Comparison of ENCODE assay signal across 8 cellular contexts in genomic region chr3:30625541-30626438, GRCh38. TPM values are rescaled to one million over a fixed set of nuclear protein-coding genes. Genes with fewer than 3 reads are reported as not detected.
A peak's percentile ranks its signal among the peaks of the same experiment; 100 is the strongest.
DNase-seq lines count a peak whose midpoint lies in the region; ATAC-seq and TF ChIP-seq lines count a peak whose summit lies in the region.

No MANE protein-coding gene starts in this region.

- no peaks in the 10 kb centered on the region for H3K27me3 Mint-ChIP-seq in activated B cell treated with CpG ODN at 0.5 μM for 24 hours

- DNase-seq in EH (ENCODE audit: low read depth) (peak; percentile 78), activated B cell treated with CpG ODN at 0.5 μM for 24 hours (no peak), fibroblast of pulmonary artery (ENCODE audit: low read depth) (peak; percentile 73), retinal pigment epithelial cell (ENCODE audit: low read depth) (peak; percentile 80), nucleus accumbens (lab: John Stamatoyannopoulos, UW) (no peak), ACHN (no peak), aorta (no peak)

- in situ Hi-C loops in ACHN (cut with HindIII; ENCODE audit: low pct_ligation_motif_present, low pct_unique_long_range_greater_than_20kb, low sequenced_read_pairs): no loop called here

- intact Hi-C loops in activated B cell treated with CpG ODN at 0.5 μM for 24 hours (cut with micrococcal nuclease) (loop anchor here (5.0 to 10.0 kb wide), 3 partner anchors 428 to 583 kb away; no protein-coding TSS in a partner anchor), aorta (cut with DNase I) (loop anchor here in 1 of 2 donors (5.0 kb wide), 1 partner anchor 52 kb away; no protein-coding TSS in a partner anchor)

- peaks cover 2% of the 10 kb centered on the region for H3K9me3 ChIP-seq in aorta (ENCODE audit: control insufficient read depth, low read length)

- peaks cover 94% of the 10 kb centered on the region for H3K4me1 Mint-ChIP-seq in activated B cell treated with CpG ODN at 0.5 μM for 24 hours

- ATAC-seq in activated B cell treated with CpG ODN at 0.5 μM for 24 hours (ENCODE audit: low read depth) (no peak), HG03159 (IDR thresholded peaks at IDR 0.05; ENCODE audit: unreplicated experiment) (no peak), aorta (ENCODE audit: low FRiP score) (no peak)

- H3K27me3 ChIP-seq in aorta (ENCODE audit: control insufficient read depth in 1 of 2, insufficient read depth in 2 of 2, low read length in 1 of 2): no peaks in the 10 kb centered on the region

- WGBS in aorta, 2 donors: 33 to 43% methylated on average over 4 of the region's 4 CpGs

- H3K36me3 ChIP-seq in aorta (ENCODE audit: control insufficient read depth in 1 of 2, insufficient read depth in 2 of 2, low read length in 1 of 2): peaks cover 0 to 3% of the 10 kb centered on the region in 2 donors

- no peak overlapping the region for H3K4me3 Mint-ChIP-seq in activated B cell treated with CpG ODN at 0.5 μM for 24 hours

- POLR2A ChIA-PET in activated B cell treated with CpG ODN at 0.5 μM for 24 hours (lab: Charles Lee): interaction anchor here (1.3 to 3.7 kb wide), 7 partner anchors 10 to 32 kb away, joined by 5 to 35 read pairs (median 6); partner anchors contain the start of gene TGFBR2

- TF ChIP-seq CTCF in activated B cell treated with CpG ODN at 0.5 μM for 24 hours (IDR thresholded peaks at IDR 0.05) (no peak), fibroblast of pulmonary artery (IDR thresholded peaks at IDR 0.05; ENCODE audit: low read length, missing control alignments) (no peak), retinal pigment epithelial cell (conservative IDR thresholded peaks at IDR 0.05; ENCODE audit: low read depth, low read length) (no peak)

- H3K4me3 ChIP-seq in fibroblast of pulmonary artery (replicated peaks; ENCODE audit: low read depth, low read length) (no peak overlapping the region), retinal pigment epithelial cell (ENCODE audit: low read length) (no peak overlapping the region), aorta (ENCODE audit: low read length in 2 of 2) (no peak overlapping the region)

- H3K27ac ChIP-seq in aorta (ENCODE audit: low read depth in 1 of 2, low read length in 2 of 2): peak overlapping the region in 1 of 2 donors; percentile 67

- H3K9me3 Mint-ChIP-seq in activated B cell treated with CpG ODN at 0.5 μM for 24 hours: no peaks in the 10 kb centered on the region

- CTCF ChIA-PET in activated B cell treated with CpG ODN at 0.5 μM for 24 hours (lab: Charles Lee): no interaction called here

- H3K4me1 ChIP-seq in aorta (ENCODE audit: control insufficient read depth in 1 of 2, insufficient read depth in 2 of 2, low read length in 2 of 2): peaks cover 5 to 15% of the 10 kb centered on the region in 2 donors

- peak overlapping the region; percentile 91 for H3K27ac Mint-ChIP-seq in activated B cell treated with CpG ODN at 0.5 μM for 24 hours

- peaks cover 72% of the 10 kb centered on the region for H3K36me3 Mint-ChIP-seq in activated B cell treated with CpG ODN at 0.5 μM for 24 hours (ENCODE audit: low read depth)

RNA-seq across cellular contexts. Expression of gene TGFBR2, which starts 19.4 kb away (rescaled TPM):
- 99.1 and 104 TPM in 2 replicates for total RNA-seq in activated B cell treated with CpG ODN at 0.5 μM for 24 hours
- 100 to 1,000 TPM; 279 to 303 TPM for total RNA-seq in aorta
- polyA plus RNA-seq in aorta: 100 to 1,000 TPM in 1 of 2 donors, 10 to 100 TPM in 1; 57.3 to 153 TPM

Comparison
In these comparisons a context has a peak if more than half of its experiments do, and no peak if none do; other contexts are left out.
1. DNase-seq: peak in EH (single experiment), fibroblast of pulmonary artery (single experiment) and retinal pigment epithelial cell (single experiment); none in activated B cell treated with CpG ODN at 0.5 μM for 24 hours (single experiment), nucleus accumbens (0 of 56), ACHN (single experiment) and aorta (0 of 2).